ENCODE assay signal across 23 cellular contexts in the genomic region with DNA sequence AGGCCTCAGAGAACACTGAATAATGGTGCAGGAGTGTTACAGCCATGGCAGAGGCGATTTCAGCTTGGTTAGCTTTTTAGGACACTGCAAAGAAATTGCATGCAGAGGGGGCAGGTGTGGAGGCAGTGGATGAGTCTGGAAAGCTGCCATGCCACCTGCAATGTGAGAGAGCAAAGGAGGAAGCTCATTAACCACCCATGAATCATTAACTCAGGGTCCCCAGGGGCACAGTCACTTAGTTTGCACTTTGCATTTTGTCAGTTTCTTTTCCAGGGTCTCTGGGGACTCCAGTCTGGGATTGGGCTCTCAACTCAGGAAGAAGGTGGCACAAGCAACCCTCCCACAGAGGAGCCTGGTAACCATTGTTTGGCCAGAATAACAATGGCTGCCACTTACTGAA.
DNase-seq lines count a peak whose midpoint lies in the region; ATAC-seq and TF ChIP-seq lines count a peak whose summit lies in the region.
"Had no signal": no experiment of that assay in that cellular context is flagged by ENCODE, and none has a peak within 500 bp of the region (broad histone marks: within the 10 kb centered on the region; RNA-seq: fewer than 3 reads in every experiment).

No MANE protein-coding gene starts in this region.

- no peaks in the 10 kb centered on the region for H3K9me3 ChIP-seq in PC-9 (ENCODE audit: insufficient read depth, low read depth)
- H3K9me3 ChIP-seq: Caco-2, prostate gland, upper lobe of left lung had no signal

- no peaks in the 10 kb centered on the region for H3K36me3 ChIP-seq in PC-9 (ENCODE audit: low read depth)
- H3K36me3 ChIP-seq: cardiac muscle cell, prostate gland, upper lobe of left lung had no signal

- H3K79me2 ChIP-seq in PC-9 (ENCODE audit: low read depth): no peaks in the 10 kb centered on the region

- no TSS peak for BruUV-seq in PC-9 (replicated peaks; lab: Mats Ljungman, UMichigan)

- no peaks in the 10 kb centered on the region for H3K4me1 ChIP-seq in PC-9 (replicated peaks; ENCODE audit: insufficient read depth)
- H3K4me1 ChIP-seq: Caco-2, prostate gland, upper lobe of left lung had no signal

- H4K20me1 ChIP-seq in PC-9 (ENCODE audit: insufficient read depth): no peaks in the 10 kb centered on the region

- H3K27ac ChIP-seq in PC-9: no peak overlapping the region
- H3K27ac ChIP-seq: cardiac muscle cell, prostate gland, upper lobe of left lung had no signal

- CTCF ChIA-PET in PC-9 (lab: Charles Lee): no interaction called here

- no peaks in the 10 kb centered on the region for H3K9me2 ChIP-seq in PC-9 (ENCODE audit: insufficient read depth)

- H3K27ac Mint-ChIP-seq in progenitor cell of endocrine pancreas: no peak overlapping the region
- H3K27ac Mint-ChIP-seq: activated CD8-positive, alpha-beta T cell treated with anti-CD3 and anti-CD28 coated beads for 36 hours; activated naive CD4-positive, alpha-beta T cell treated with anti-CD3 and anti-CD28 coated beads for 36 hours; GM23338; stimulated activated naive CD8-positive, alpha-beta T cell treated with anti-CD3 and anti-CD28 coated beads, Interleukin-15, amount 100 ng/mL, for 72 hours had no signal

- POLR2A ChIA-PET in PC-9 (lab: Charles Lee; ENCODE audit: unreplicated experiment): no interaction called here

- H3K36me3 Mint-ChIP-seq in progenitor cell of endocrine pancreas (ENCODE audit: insufficient read depth): no peaks in the 10 kb centered on the region

- H3K27me3 Mint-ChIP-seq in progenitor cell of endocrine pancreas: peaks cover 8% of the 10 kb centered on the region

- no peak overlapping the region for H3K4me2 ChIP-seq in PC-9
- H3K4me2 ChIP-seq: GM23338 had no signal

- no peak for ATAC-seq in GM21390 (IDR thresholded peaks at IDR 0.05; ENCODE audit: unreplicated experiment)
- ATAC-seq: activated CD8-positive, alpha-beta T cell treated with anti-CD3 and anti-CD28 coated beads for 36 hours; activated T-cell treated with anti-CD3 and anti-CD28 coated beads, Interleukin-2, amount 50 U/mL, for 4 hours; GM23338; stimulated activated naive CD8-positive, alpha-beta T cell treated with anti-CD3 and anti-CD28 coated beads, Interleukin-15, amount 100 ng/mL, for 72 hours had no signal

- no peaks in the 10 kb centered on the region for H3K9me3 Mint-ChIP-seq in progenitor cell of endocrine pancreas (ENCODE audit: low read depth)
- H3K9me3 Mint-ChIP-seq: activated CD8-positive, alpha-beta T cell treated with anti-CD3 and anti-CD28 coated beads for 36 hours; activated naive CD4-positive, alpha-beta T cell treated with anti-CD3 and anti-CD28 coated beads for 36 hours; activated T-cell treated with anti-CD3 and anti-CD28 coated beads, Interleukin-2, amount 50 U/mL, for 4 hours; GM23338 had no signal

- TF ChIP-seq CTCF in PC-9 (conservative IDR thresholded peaks at IDR 0.05): no peak
- TF ChIP-seq CTCF in progenitor cell of endocrine pancreas (IDR thresholded peaks at IDR 0.05; ENCODE audit: unreplicated experiment): no peak

- intact Hi-C loops in PC-9 (cut with micrococcal nuclease; ENCODE audit: unreplicated experiment): no loop called here

- peaks cover 4% of the 10 kb centered on the region for H3K4me1 Mint-ChIP-seq in progenitor cell of endocrine pancreas (ENCODE audit: low read depth)
- H3K4me1 Mint-ChIP-seq: GM23338; stimulated activated naive CD8-positive, alpha-beta T cell treated with anti-CD3 and anti-CD28 coated beads, Interleukin-15, amount 100 ng/mL, for 72 hours had no signal

- H3K4me3 ChIP-seq in PC-9: no peak overlapping the region
- H3K4me3 ChIP-seq: cardiac muscle cell, GM23338, prostate gland, upper lobe of left lung had no signal

- H3F3A ChIP-seq in PC-9 (ENCODE audit: insufficient read depth, low read depth): no peaks in the 10 kb centered on the region

- no peak overlapping the region for H2AFZ ChIP-seq in PC-9
- H2AFZ ChIP-seq: GM23338 had no signal

- H3K4me3 Mint-ChIP-seq in progenitor cell of endocrine pancreas (ENCODE audit: low read depth): no peak overlapping the region
- H3K4me3 Mint-ChIP-seq: activated CD8-positive, alpha-beta T cell treated with anti-CD3 and anti-CD28 coated beads for 36 hours; activated naive CD4-positive, alpha-beta T cell treated with anti-CD3 and anti-CD28 coated beads for 36 hours; activated T-cell treated with anti-CD3 and anti-CD28 coated beads, Interleukin-2, amount 50 U/mL, for 4 hours; GM23338; stimulated activated naive CD8-positive, alpha-beta T cell treated with anti-CD3 and anti-CD28 coated beads, Interleukin-15, amount 100 ng/mL, for 72 hours had no signal

- peaks cover 74% of the 10 kb centered on the region for H3K27me3 ChIP-seq in PC-9 (ENCODE audit: insufficient read depth, low read depth)
- H3K27me3 ChIP-seq: cardiac muscle cell, upper lobe of left lung had no signal

- peak; percentile 52 for DNase-seq in NCI-H1436 (lab: John Stamatoyannopoulos, UW)
- DNase-seq in NCI-H1436 treated with DMSO at 0.1 percent for 48 hours (lab: John Stamatoyannopoulos, UW): no peak
- DNase-seq in NCI-H2029 (lab: John Stamatoyannopoulos, UW): peak; percentile 18
- DNase-seq in RPMI8226: peak; percentile 87
- no peak for DNase-seq in PC-9
- DNase-seq in progenitor cell of endocrine pancreas (ENCODE audit: low spot score, unreplicated experiment): no peak
- no peak for DNase-seq in activated naive CD4-positive, alpha-beta T cell treated with Interleukin-2 at 50 U/mL for 16 hours
- DNase-seq: 8988T; activated CD8-positive, alpha-beta T cell treated with anti-CD3 and anti-CD28 coated beads for 36 hours; activated naive CD4-positive, alpha-beta T cell treated with anti-CD3 and anti-CD28 coated beads for 36 hours; activated T-cell treated with anti-CD3 and anti-CD28 coated beads, Interleukin-2, amount 50 U/mL, for 4 hours; Caco-2; dermis blood vessel endothelial cell; head of caudate nucleus; NCI-H524; stimulated activated CD4-positive, alpha-beta T cell treated with anti-CD3 and anti-CD28 coated beads, Interleukin-4, amount 100 ng/mL, for 24 hours; stimulated activated naive CD8-positive, alpha-beta T cell treated with anti-CD3 and anti-CD28 coated beads, Interleukin-15, amount 100 ng/mL, for 72 hours; T1000; upper lobe of left lung had no signal

Comparison
In these comparisons a context has a peak if more than half of its experiments do, and no peak if none do; other contexts are left out.
1. DNase-seq: peak in NCI-H1436 (single experiment), NCI-H2029 (single experiment) and RPMI8226 (single experiment); none in NCI-H1436 treated with DMSO at 0.1 percent for 48 hours (single experiment), PC-9 (0 of 2), progenitor cell of endocrine pancreas (single experiment) and activated naive CD4-positive, alpha-beta T cell treated with Interleukin-2 at 50 U/mL for 16 hours (single experiment).